4 cellular contexts compared by ENCODE assay signal in genomic region chr3:190473261-190473660, GRCh38. TPM values are rescaled to one million over a fixed set of nuclear protein-coding genes. Genes with fewer than 3 reads are reported as not detected.
"Had no signal": no experiment of that assay in that cellular context is flagged by ENCODE, and none has a peak within 500 bp of the region (broad histone marks: within the 10 kb centered on the region; RNA-seq: fewer than 3 reads in every experiment).

No MANE protein-coding gene starts in this region.

RNA-seq across cellular contexts. Expression of gene TMEM207, which starts 23.6 kb away (rescaled TPM):
- total RNA-seq: LHCN-M2, M059J, MCF 10A, NCI-H460 had no signal
